ENCODE assay signal across 12 cellular contexts in the genomic region with DNA sequence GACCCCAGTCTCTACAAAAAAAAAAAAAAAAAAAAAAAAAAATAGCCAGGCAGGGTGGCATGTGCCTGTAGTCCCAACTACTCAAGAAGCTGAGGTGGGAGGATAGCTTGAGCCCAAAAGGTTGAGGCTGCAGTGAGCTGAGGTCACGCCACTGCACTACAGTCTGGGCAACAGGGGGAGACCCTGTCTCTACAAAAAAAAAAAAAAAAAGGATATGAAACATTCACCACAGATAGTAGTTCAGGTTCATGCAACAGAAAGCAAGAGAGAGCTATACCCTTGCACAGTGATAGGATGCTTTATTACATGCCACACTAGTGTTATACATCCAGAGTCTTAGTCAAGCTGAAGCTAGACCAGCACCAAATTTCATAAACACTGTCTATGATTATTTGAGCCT.
DNase-seq lines count a peak whose midpoint lies in the region; ATAC-seq and TF ChIP-seq lines count a peak whose summit lies in the region.
"Had no signal": no experiment of that assay in that cellular context is flagged by ENCODE, and none has a peak within 500 bp of the region (broad histone marks: within the 10 kb centered on the region; RNA-seq: fewer than 3 reads in every experiment).

No MANE protein-coding gene starts in this region.

- DNase-seq in GM12865 (ENCODE audit: low read depth) (peak; percentile 85), GM19238 (ENCODE audit: insufficient read length, low spot score) (peak; percentile 15), SK-N-DZ (ENCODE audit: low spot score) (no peak), G401 (ENCODE audit: low spot score) (no peak), DMS79 (lab: John Stamatoyannopoulos, UW) (no peak)
- no peak for DNase-seq in activated CD4-positive, alpha-beta memory T cell treated with anti-CD3 and anti-CD28 coated beads for 36 hours
- DNase-seq: hippocampal formation, NCI-H1105, T1000 had no signal

- peaks cover 11% of the 10 kb centered on the region for H3K4me1 Mint-ChIP-seq in activated CD4-positive, alpha-beta memory T cell treated with anti-CD3 and anti-CD28 coated beads for 36 hours (ENCODE audit: low read depth)

- H3K27ac Mint-ChIP-seq in activated CD4-positive, alpha-beta memory T cell treated with anti-CD3 and anti-CD28 coated beads for 36 hours: no peak overlapping the region
- H3K27ac Mint-ChIP-seq: type B pancreatic cell had no signal

- no peak overlapping the region for H3K4me3 ChIP-seq in GM12865 (ENCODE audit: low read depth, low read length)

- peaks cover 12% of the 10 kb centered on the region for H3K9me3 Mint-ChIP-seq in activated CD4-positive, alpha-beta memory T cell treated with anti-CD3 and anti-CD28 coated beads for 36 hours
- H3K9me3 Mint-ChIP-seq: type B pancreatic cell had no signal

- H3K27me3 Mint-ChIP-seq in activated CD4-positive, alpha-beta memory T cell treated with anti-CD3 and anti-CD28 coated beads for 36 hours: no peaks in the 10 kb centered on the region
- H3K27me3 Mint-ChIP-seq: type B pancreatic cell had no signal

- CTCF ChIA-PET in activated CD4-positive, alpha-beta memory T cell treated with anti-CD3 and anti-CD28 coated beads for 36 hours (lab: Charles Lee): interaction anchor here (0.6 kb wide), 1 partner anchor 422 kb away, joined by 3 read pairs; no protein-coding TSS in a partner anchor

- H3K36me3 Mint-ChIP-seq in activated CD4-positive, alpha-beta memory T cell treated with anti-CD3 and anti-CD28 coated beads for 36 hours: peaks cover 30% of the 10 kb centered on the region

- no peak for TF ChIP-seq CTCF in GM12865 (IDR thresholded peaks at IDR 0.05; ENCODE audit: insufficient read depth, low read depth, low read length, missing control alignments)

- H3K4me3 Mint-ChIP-seq in activated CD4-positive, alpha-beta memory T cell treated with anti-CD3 and anti-CD28 coated beads for 36 hours: no peak overlapping the region
- H3K4me3 Mint-ChIP-seq: type B pancreatic cell had no signal

- intact Hi-C loops in activated CD4-positive, alpha-beta memory T cell treated with anti-CD3 and anti-CD28 coated beads for 36 hours (cut with micrococcal nuclease): loop anchor here (5.0 kb wide), 1 partner anchor 51 kb away; no protein-coding TSS in a partner anchor

- in situ Hi-C loops in G401 (cut with HindIII; ENCODE audit: low sequenced_read_pairs): no loop called here

- peak; percentile 71 for ATAC-seq in HG02623 (IDR thresholded peaks at IDR 0.05; ENCODE audit: unreplicated experiment)
- peak; percentile 82 for ATAC-seq in HG03432 (IDR thresholded peaks at IDR 0.05; ENCODE audit: unreplicated experiment)

- POLR2A ChIA-PET in activated CD4-positive, alpha-beta memory T cell treated with anti-CD3 and anti-CD28 coated beads for 36 hours (lab: Charles Lee): no interaction called here

Comparison
In these comparisons a context has a peak if more than half of its experiments do, and no peak if none do; other contexts are left out.
1. DNase-seq: peak in GM12865 (single experiment) and GM19238 (single experiment); none in SK-N-DZ (single experiment), G401 (single experiment), activated CD4-positive, alpha-beta memory T cell treated with anti-CD3 and anti-CD28 coated beads for 36 hours (single experiment) and DMS79 (single experiment).